ENCODE assay signal across 18 cellular contexts in genomic region chr7:20260219-20260618, GRCh38.
DNase-seq lines count a peak whose midpoint lies in the region; ATAC-seq and TF ChIP-seq lines count a peak whose summit lies in the region.
"Had no signal": no experiment of that assay in that cellular context is flagged by ENCODE, and none has a peak within 500 bp of the region (broad histone marks: within the 10 kb centered on the region; RNA-seq: fewer than 3 reads in every experiment).

No MANE protein-coding gene starts in this region.

- no peak for TF ChIP-seq CTCF in fibroblast of mammary gland (conservative IDR thresholded peaks at IDR 0.05; ENCODE audit: control insufficient read depth, insufficient read depth, low read depth, low read length)

- ATAC-seq in GM19395 (IDR thresholded peaks at IDR 0.05; ENCODE audit: unreplicated experiment): no peak
- ATAC-seq: activated T-cell treated with anti-CD3 and anti-CD28 coated beads, Interleukin-2, amount 50 U/mL, for 72 hours had no signal

- peak; percentile 57 for DNase-seq in GM04503 (ENCODE audit: low read depth)
- peak; percentile 49 for DNase-seq in NCI-H446 treated with DMSO at 0.1 percent for 48 hours (lab: John Stamatoyannopoulos, UW)
- DNase-seq in fibroblast of mammary gland (ENCODE audit: low read depth): peak; percentile 40
- DNase-seq in pons (ENCODE audit: low spot score): peak; percentile 45
- DNase-seq in T1000 (lab: John Stamatoyannopoulos, UW): no peak
- no peak for DNase-seq in NCI-H748 (lab: John Stamatoyannopoulos, UW; ENCODE audit: unreplicated experiment)
- no peak for DNase-seq in DMS53 treated with DMSO at 0.1 percent for 48 hours (lab: John Stamatoyannopoulos, UW; ENCODE audit: unreplicated experiment)
- DNase-seq: activated CD4-positive, alpha-beta memory T cell treated with anti-CD3 and anti-CD28 coated beads, Interleukin-2, amount 10 ng/mL, durations not matched to agents 7 days and 5 days; activated T-cell treated with anti-CD3 and anti-CD28 coated beads, Interleukin-2, amount 50 U/mL, for 72 hours; AML-193; KBM-7; kidney; NCI-H1105 treated with DMSO at 0.1 percent for 48 hours; NCI-H510A; stimulated activated CD4-positive, alpha-beta T cell treated with anti-CD3 and anti-CD28 coated beads, Interleukin-15, amount 100 ng/mL, for 24 hours; stomach; SW 1271 had no signal

- no peak overlapping the region for H3K4me3 ChIP-seq in fibroblast of mammary gland (ENCODE audit: control insufficient read depth, low read depth, low read length)
- H3K4me3 ChIP-seq: stomach had no signal

Comparison
In these comparisons a context has a peak if more than half of its experiments do, and no peak if none do; other contexts are left out.
1. DNase-seq: peak in GM04503 (single experiment), NCI-H446 treated with DMSO at 0.1 percent for 48 hours (single experiment), fibroblast of mammary gland (single experiment) and pons (single experiment); none in T1000 (single experiment), NCI-H748 (single experiment) and DMS53 treated with DMSO at 0.1 percent for 48 hours (single experiment).